Comparison of ENCODE assay signal across 22 cellular contexts in the genomic region with DNA sequence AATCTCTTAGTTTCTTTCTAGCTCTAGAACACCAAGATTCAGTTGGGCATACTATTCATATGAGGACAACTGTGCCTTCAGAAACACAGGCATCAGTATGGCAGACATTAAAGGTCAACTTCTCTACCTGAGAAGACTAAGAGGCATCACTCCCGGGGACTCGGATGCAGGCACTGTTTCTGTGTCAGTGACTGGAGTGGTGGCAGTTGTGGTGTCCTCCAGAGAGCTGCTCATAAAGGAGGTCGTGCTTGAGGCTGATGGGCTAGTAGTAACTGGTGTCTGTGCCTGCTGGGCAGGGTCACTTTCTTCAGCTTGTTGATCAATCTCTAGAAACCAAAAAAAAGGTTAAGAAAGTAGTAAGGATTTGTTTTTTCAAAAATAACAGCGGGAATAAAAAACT.
A peak's percentile ranks its signal among the peaks of the same experiment; 100 is the strongest.
DNase-seq lines count a peak whose midpoint lies in the region; ATAC-seq and TF ChIP-seq lines count a peak whose summit lies in the region.
"Had no signal": no experiment of that assay in that cellular context is flagged by ENCODE, and none has a peak within 500 bp of the region (broad histone marks: within the 10 kb centered on the region; RNA-seq: fewer than 3 reads in every experiment).

No MANE protein-coding gene starts in this region.

- H3K4me3 ChIP-seq in vagina, result no peak overlapping the region
- H3K4me3 ChIP-seq: mucosa of descending colon, smooth muscle cell had no signal

- no peak overlapping the region for H3K4me3 Mint-ChIP-seq in activated T-cell treated with anti-CD3 and anti-CD28 coated beads, Interleukin-2, amount 50 U/mL, for 24 hours
- H3K4me3 Mint-ChIP-seq in IgD-negative memory B cell, result no peak overlapping the region
- peak overlapping the region in 2 of 10 donors; percentile 3 to 28 for H3K4me3 Mint-ChIP-seq in naive thymus-derived CD8-positive, alpha-beta T cell

- intact Hi-C loops in vagina (cut with DNase I), result no loop called here

- H3K36me3 ChIP-seq in vagina, result peaks cover 0 to 62% of the 10 kb centered on the region in 2 donors

- TF ChIP-seq CTCF in vagina (IDR thresholded peaks at IDR 0.05), result no peak

- DNase-seq in activated T-cell treated with anti-CD3 and anti-CD28 coated beads, Interleukin-2, amount 50 U/mL, for 24 hours, result no peak
- DNase-seq in activated T-cell treated with anti-CD3 and anti-CD28 coated beads for 4 hours (no peak), vagina (ENCODE audit: extremely low spot score in 2 of 2) (no peak)
- DNase-seq in activated effector memory CD4-positive, alpha-beta T cell treated with anti-CD3 and anti-CD28 coated beads, Interleukin-2, amount 50 U/mL, for 16 hours, result peak; percentile 68
- DNase-seq in naive thymus-derived CD8-positive, alpha-beta T cell, result no peak
- DNase-seq: ACHN, aorta, DMS153, erythroblast, hippocampal formation, mucosa of descending colon, NCI-H1105 treated with DMSO at 0.1 percent for 48 hours, NCI-H524 had no signal

- H3K27ac Mint-ChIP-seq in activated T-cell treated with anti-CD3 and anti-CD28 coated beads, Interleukin-2, amount 50 U/mL, for 24 hours, result peak overlapping the region; percentile 70
- peak overlapping the region in 2 of 3 donors; percentile 24 to 65 for H3K27ac Mint-ChIP-seq in IgD-negative memory B cell
- H3K27ac Mint-ChIP-seq in naive thymus-derived CD8-positive, alpha-beta T cell, result peak overlapping the region; percentile 78 to 97 (median 86)

- no peaks in the 10 kb centered on the region for H3K27me3 Mint-ChIP-seq in activated T-cell treated with anti-CD3 and anti-CD28 coated beads, Interleukin-2, amount 50 U/mL, for 24 hours
- H3K27me3 Mint-ChIP-seq in IgD-negative memory B cell, result no peaks in the 10 kb centered on the region
- no peaks in the 10 kb centered on the region for H3K27me3 Mint-ChIP-seq in naive thymus-derived CD8-positive, alpha-beta T cell

- H3K27ac ChIP-seq in vagina, result no peak overlapping the region
- H3K27ac ChIP-seq: C4-2B, neutrophil, RWPE1 had no signal

- no peak for TF ChIP-seq POLR2A in vagina (IDR thresholded peaks at IDR 0.05)

- H3K4me1 ChIP-seq in vagina, result no peaks in the 10 kb centered on the region

- no peaks in the 10 kb centered on the region for H3K9me3 Mint-ChIP-seq in activated T-cell treated with anti-CD3 and anti-CD28 coated beads, Interleukin-2, amount 50 U/mL, for 24 hours
- no peaks in the 10 kb centered on the region for H3K9me3 Mint-ChIP-seq in IgD-negative memory B cell
- no peaks in the 10 kb centered on the region for H3K9me3 Mint-ChIP-seq in naive thymus-derived CD8-positive, alpha-beta T cell

- POLR2A ChIA-PET in naive thymus-derived CD8-positive, alpha-beta T cell (lab: Charles Lee), result no interaction called here

- peaks cover 64% of the 10 kb centered on the region for H3K4me1 Mint-ChIP-seq in activated T-cell treated with anti-CD3 and anti-CD28 coated beads, Interleukin-2, amount 50 U/mL, for 24 hours (ENCODE audit: low read depth)
- H3K4me1 Mint-ChIP-seq in IgD-negative memory B cell, result peaks cover 20 to 28% (median 23%) of the 10 kb centered on the region in 3 donors
- H3K4me1 Mint-ChIP-seq in naive thymus-derived CD8-positive, alpha-beta T cell, result peaks cover 15 to 63% (median 48%) of the 10 kb centered on the region in 4 donors

- H3K9me3 ChIP-seq in vagina, result no peaks in the 10 kb centered on the region
- H3K9me3 ChIP-seq: mucosa of descending colon, neutrophil had no signal

- no peaks in the 10 kb centered on the region for H3K27me3 ChIP-seq in vagina
- H3K27me3 ChIP-seq: neutrophil had no signal

- ATAC-seq in naive thymus-derived CD8-positive, alpha-beta T cell, result no peak
- ATAC-seq in GM18873 (IDR thresholded peaks at IDR 0.05; ENCODE audit: low FRiP score, unreplicated experiment) (no peak), esophagus mucosa (no peak)
- ATAC-seq: HepG2, mucosa of descending colon, SK-N-SH treated with all-trans-retinoic acid at 6 μM for 48 hours had no signal

- peaks cover 81% of the 10 kb centered on the region for H3K36me3 Mint-ChIP-seq in activated T-cell treated with anti-CD3 and anti-CD28 coated beads, Interleukin-2, amount 50 U/mL, for 24 hours (ENCODE audit: low read depth)
- H3K36me3 Mint-ChIP-seq in IgD-negative memory B cell, result peaks cover 13% of the 10 kb centered on the region
- peaks cover 13 to 89% (median 52%) of the 10 kb centered on the region in 3 donors for H3K36me3 Mint-ChIP-seq in naive thymus-derived CD8-positive, alpha-beta T cell
